ENCODE assay signal across 15 cellular contexts in genomic region chr6:117740605-117741004, GRCh38.
DNase-seq lines count a peak whose midpoint lies in the region; ATAC-seq, FAIRE-seq and TF ChIP-seq lines count a peak whose summit lies in the region.
"Had no signal": no experiment of that assay in that cellular context is flagged by ENCODE, and none has a peak within 500 bp of the region (broad histone marks: within the 10 kb centered on the region; RNA-seq: fewer than 3 reads in every experiment).

No MANE protein-coding gene starts in this region.

- H4K91ac ChIP-seq in H9 (ENCODE audit: insufficient read length, low read depth, low read length): no peak overlapping the region

- H3K9me3 Mint-ChIP-seq in H9: peaks cover 10% of the 10 kb centered on the region in 2 experiments; a peak in 4 of 5 replicates
- peaks cover 6% of the 10 kb centered on the region for H3K9me3 Mint-ChIP-seq in glutamatergic neuron (ENCODE audit: unreplicated experiment)

- no peaks in the 10 kb centered on the region for H3K9me1 ChIP-seq in K562 (ENCODE audit: control insufficient read depth, insufficient read depth, low read length)

- no peak overlapping the region for H2AK5ac ChIP-seq in H9 (ENCODE audit: insufficient read length, low read length)
- no peak overlapping the region for H2AK5ac ChIP-seq in mesendoderm (ENCODE audit: low read length)

- H3K4me1 ChIP-seq in H9 (ENCODE audit: insufficient read depth, low read length) (0 out of 2 replicates have a peak, but pooled peaks cover 2% of the 10 kb centered on the region), K562 (replicated peaks in 1 of 2; ENCODE audit: control insufficient read depth in 2 of 2, insufficient read depth in 2 of 2, low read length in 2 of 2) (peaks cover 0 to 8% of the 10 kb centered on the region in 2 experiments; a peak in 2 of 5 replicates), mesendoderm (ENCODE audit: control insufficient read depth, low read depth, low read length) (peaks cover 6% of the 10 kb centered on the region)
- H3K4me1 ChIP-seq: BE2C, Caco-2 had no signal

- H3K4ac ChIP-seq in H9 (ENCODE audit: low read depth, low read length) (no peak overlapping the region), mesendoderm (ENCODE audit: low read depth, low read length) (no peak overlapping the region)

- H3K18ac ChIP-seq in H9 (ENCODE audit: insufficient read length, low read depth, low read length) (peak overlapping the region; percentile 67), mesendoderm (ENCODE audit: low read length) (no peak overlapping the region)

- H3K9ac ChIP-seq in H9 (ENCODE audit: extremely low read depth, insufficient read length, low read length): no peak overlapping the region
- H3K9ac ChIP-seq in K562 (ENCODE audit: insufficient read depth in 1 of 2, low read depth in 2 of 2, low read length in 2 of 2): no peak overlapping the region
- no peak overlapping the region for H3K9ac ChIP-seq in mesendoderm (ENCODE audit: low read length)

- H3K27ac ChIP-seq in H9 (ENCODE audit: insufficient read length, low read depth, low read length): no peak overlapping the region
- no peak overlapping the region for H3K27ac ChIP-seq in K562 (ENCODE audit: extremely low read depth, low read depth, low read length)
- H3K27ac ChIP-seq in mesendoderm (ENCODE audit: low read depth, low read length): peak overlapping the region; percentile 4
- H3K27ac ChIP-seq: C4-2B had no signal

- H2AFZ ChIP-seq in H9 (ENCODE audit: low read length) (no peak overlapping the region), K562 (ENCODE audit: low read depth, low read length) (no peak overlapping the region)

- H3K36me3 Mint-ChIP-seq in H9 (ENCODE audit: insufficient read depth in 1 of 3, low read depth in 3 of 3): peaks cover 0 to 4% (median 0%) of the 10 kb centered on the region in 3 experiments; a peak in 3 of 7 replicates
- peaks cover 9% of the 10 kb centered on the region for H3K36me3 Mint-ChIP-seq in glutamatergic neuron (ENCODE audit: unreplicated experiment)
- H3K36me3 Mint-ChIP-seq: CD8-positive, alpha-beta T cell had no signal

- no peak overlapping the region for H3K4me3 ChIP-seq in K562
- H3K4me3 ChIP-seq in mesendoderm (ENCODE audit: low read length): no peak overlapping the region

- TF ChIP-seq POLR2A in K562 (conservative IDR thresholded peaks at IDR 0.05): no peak

- H3K79me1 ChIP-seq in H9 (ENCODE audit: insufficient read depth, low read depth, low read length, poor library complexity, severe bottlenecking) (no peaks in the 10 kb centered on the region), mesendoderm (ENCODE audit: low read length) (no peaks in the 10 kb centered on the region)

- peaks cover 14 to 16% of the 10 kb centered on the region in 2 experiments for H3K4me1 Mint-ChIP-seq in H9
- H3K4me1 Mint-ChIP-seq in glutamatergic neuron (ENCODE audit: low read depth, unreplicated experiment): no peaks in the 10 kb centered on the region

- no peak overlapping the region for H3T11ph ChIP-seq in H9 (ENCODE audit: low read length)

- POLR2A ChIA-PET in K562 (lab: Yijun Ruan, JAX): interaction anchor here (1.2 kb wide), 1 partner anchor 9 kb away, joined by 3 read pairs; no protein-coding TSS in a partner anchor

- H2BK120ac ChIP-seq in H9 (ENCODE audit: low read depth, low read length, poor library complexity, severe bottlenecking) (no peak overlapping the region), mesendoderm (ENCODE audit: low read depth, low read length) (no peak overlapping the region)

- H3K14ac ChIP-seq in H9 (ENCODE audit: insufficient read depth, low read length): peak overlapping the region; percentile 6; the same call in 1 of the 2 replicates

- no peak overlapping the region for H3K23ac ChIP-seq in H9 (ENCODE audit: insufficient read length, low read depth, low read length)
- peak overlapping the region; percentile 80 for H3K23ac ChIP-seq in mesendoderm (ENCODE audit: low read length)

- intact Hi-C loops in K562 (cut with micrococcal nuclease): no loop called here

- in situ Hi-C loops in K562 (cut with MboI): no loop called here

- H2BK20ac ChIP-seq in H9 (ENCODE audit: low read depth, low read length, poor library complexity, severe bottlenecking): no peak overlapping the region

- TF ChIP-seq CTCF in H9 (conservative IDR thresholded peaks at IDR 0.05): no peak
- no peak for TF ChIP-seq CTCF in K562 (IDR thresholded peaks at IDR 0.05 in 2 of 3, conservative IDR thresholded peaks at IDR 0.05 in 1 of 3; ENCODE audit: insufficient read depth in 2 of 3, low read depth in 1 of 3, low read length in 3 of 3)
- TF ChIP-seq CTCF in glutamatergic neuron (IDR thresholded peaks at IDR 0.05; ENCODE audit: partially characterized antibody, unreplicated experiment): no peak

- H3K23me2 ChIP-seq in H9 (ENCODE audit: insufficient read length, low read depth, low read length, poor library complexity, severe bottlenecking): no peaks in the 10 kb centered on the region

- TF ChIP-seq RAD21 in K562 (CRISPR knock-in tag; conservative IDR thresholded peaks at IDR 0.05 in 1 of 2, IDR thresholded peaks at IDR 0.05 in 1 of 2): no peak

- TF ChIP-seq EP300 in K562 (IDR thresholded peaks at IDR 0.05; ENCODE audit: low read length): peak; percentile 51; the same call in 1 of the 2 replicates

- H3K27me3 Mint-ChIP-seq in H9 (ENCODE audit: low read depth) (peaks cover 3% of the 10 kb centered on the region; the same call in 1 of the 2 replicates), glutamatergic neuron (ENCODE audit: unreplicated experiment) (no peaks in the 10 kb centered on the region)

- H4K8ac ChIP-seq in H9 (replicated peaks; ENCODE audit: insufficient read length, low read depth, low read length): no peak overlapping the region
- no peak overlapping the region for H4K8ac ChIP-seq in mesendoderm (ENCODE audit: low read depth, low read length)

- H3K27ac Mint-ChIP-seq in H9 (no peak overlapping the region; a peak in 1 of 7 replicates), glutamatergic neuron (ENCODE audit: unreplicated experiment) (no peak overlapping the region)
- H3K27ac Mint-ChIP-seq: CD8-positive, alpha-beta T cell had no signal

- H4K20me1 ChIP-seq in H9 (ENCODE audit: control insufficient read depth, insufficient read depth, insufficient read length) (no peaks in the 10 kb centered on the region), K562 (replicated peaks; ENCODE audit: control insufficient read depth, insufficient read depth, low read length) (no peaks in the 10 kb centered on the region)

- BruUV-seq in K562 (replicated peaks; lab: Mats Ljungman, UMichigan): no TSS peak

- FAIRE-seq in K562 (lab: Jason Lieb, UNC): no peak
- FAIRE-seq: A204.1 had no signal

- H3K4me3 Mint-ChIP-seq in H9: no peak overlapping the region
- no peak overlapping the region for H3K4me3 Mint-ChIP-seq in glutamatergic neuron (ENCODE audit: unreplicated experiment)
- H3K4me3 Mint-ChIP-seq: CD8-positive, alpha-beta T cell had no signal

- H3K9me3 ChIP-seq in H9 (ENCODE audit: control insufficient read depth, low read depth, low read length) (no peaks in the 10 kb centered on the region), K562 (replicated peaks; ENCODE audit: control insufficient read depth, insufficient read depth, low read depth, low read length) (no peaks in the 10 kb centered on the region)
- H3K9me3 ChIP-seq: BE2C had no signal

- DNase-seq in H9 (no peak), SK-N-DZ (ENCODE audit: low spot score) (peak; percentile 4), K562 (ENCODE audit: extremely low read depth in 1 of 4, low spot score in 3 of 4) (peak; percentile 30 to 64 (median 48)), mesendoderm (peak; percentile 71), glutamatergic neuron (no peak)
- no peak for DNase-seq in stimulated activated CD4-positive, alpha-beta T cell treated with anti-CD3 and anti-CD28 coated beads, Interleukin-4, amount 100 ng/mL, for 4 hours
- DNase-seq: BE2C; Caco-2; CD8-positive, alpha-beta T cell; DMS53; GF-D8 had no signal

- H4K5ac ChIP-seq in H9 (ENCODE audit: insufficient read length, low read depth, low read length): no peak overlapping the region
- no peak overlapping the region for H4K5ac ChIP-seq in mesendoderm (ENCODE audit: low read length)

- no CpG with 5 or more reads among the region's 2 CpGs for WGBS in H9 (ENCODE audit: extremely low coverage, insufficient read length, low lambda C conversion rate)
- 0% methylated on average over 2 of the region's 2 CpGs for WGBS in K562 (ENCODE audit: insufficient coverage, low coverage, missing lambda C conversion rate)
- no CpG with 5 or more reads among the region's 2 CpGs for WGBS in mesendoderm (ENCODE audit: extremely low coverage, insufficient coverage, low lambda C conversion rate)

- no peak overlapping the region for H2BK12ac ChIP-seq in H9 (ENCODE audit: insufficient read length, low read depth, low read length)

- CTCF ChIA-PET in K562 (lab: Yijun Ruan, JAX; ENCODE audit: low intra/inter-chr PET ratio): no interaction called here

- H3K79me2 ChIP-seq in H9 (ENCODE audit: insufficient read depth, low read length) (no peaks in the 10 kb centered on the region), K562 (ENCODE audit: control insufficient read depth, insufficient read depth, low read length) (no peaks in the 10 kb centered on the region), mesendoderm (ENCODE audit: control insufficient read depth, insufficient read depth, low read length) (no peaks in the 10 kb centered on the region)

- ATAC-seq in K562: no peak; the same call in 1 of the 3 replicates
- ATAC-seq in HG03520 (IDR thresholded peaks at IDR 0.05; ENCODE audit: unreplicated experiment): no peak
- ATAC-seq: CD8-positive, alpha-beta T cell; HCT116 had no signal

- H3K56ac ChIP-seq in H9 (ENCODE audit: insufficient read length, low read depth, low read length): no peak overlapping the region
- no peak overlapping the region for H3K56ac ChIP-seq in mesendoderm (ENCODE audit: low read length)

- H2BK5ac ChIP-seq in H9 (ENCODE audit: insufficient read length, low read length): no peak overlapping the region
- peak overlapping the region; percentile 70 for H2BK5ac ChIP-seq in mesendoderm (ENCODE audit: low read length)

- H2BK15ac ChIP-seq in H9 (ENCODE audit: low read depth, low read length) (no peak overlapping the region), mesendoderm (replicated peaks; ENCODE audit: low read depth) (no peak overlapping the region)

- H3K27me3 ChIP-seq in H9 (ENCODE audit: insufficient read depth, low read length): no peaks in the 10 kb centered on the region
- no peaks in the 10 kb centered on the region for H3K27me3 ChIP-seq in K562 (ENCODE audit: control insufficient read depth in 2 of 2, insufficient read depth in 2 of 2, low read length in 2 of 2)
- no peaks in the 10 kb centered on the region for H3K27me3 ChIP-seq in mesendoderm (ENCODE audit: insufficient read depth, low read length, poor library complexity)
- H3K27me3 ChIP-seq: BE2C had no signal

- H3K4me2 ChIP-seq in H9 (ENCODE audit: insufficient read depth, insufficient read length, low read length) (no peak overlapping the region), K562 (ENCODE audit: insufficient read depth, low read length) (peak overlapping the region; percentile 6; the same call in 1 of the 2 replicates), mesendoderm (ENCODE audit: low read length) (no peak overlapping the region)

- H3K36me3 ChIP-seq in K562 (ENCODE audit: control insufficient read depth, insufficient read depth, low read length) (no peaks in the 10 kb centered on the region), mesendoderm (ENCODE audit: control insufficient read depth, insufficient read depth, low read length) (no peaks in the 10 kb centered on the region)
- H3K36me3 ChIP-seq: BE2C had no signal

Comparison
In these comparisons a context has a peak if more than half of its experiments do, and no peak if none do; other contexts are left out.
1. DNase-seq: peak in SK-N-DZ (single experiment), K562 (4 of 4) and mesendoderm (single experiment); none in H9 (single experiment), glutamatergic neuron (single experiment) and stimulated activated CD4-positive, alpha-beta T cell treated with anti-CD3 and anti-CD28 coated beads, Interleukin-4, amount 100 ng/mL, for 4 hours (0 of 2).